Comparison of ENCODE assay signal across 1 cellular context in the genomic region with DNA sequence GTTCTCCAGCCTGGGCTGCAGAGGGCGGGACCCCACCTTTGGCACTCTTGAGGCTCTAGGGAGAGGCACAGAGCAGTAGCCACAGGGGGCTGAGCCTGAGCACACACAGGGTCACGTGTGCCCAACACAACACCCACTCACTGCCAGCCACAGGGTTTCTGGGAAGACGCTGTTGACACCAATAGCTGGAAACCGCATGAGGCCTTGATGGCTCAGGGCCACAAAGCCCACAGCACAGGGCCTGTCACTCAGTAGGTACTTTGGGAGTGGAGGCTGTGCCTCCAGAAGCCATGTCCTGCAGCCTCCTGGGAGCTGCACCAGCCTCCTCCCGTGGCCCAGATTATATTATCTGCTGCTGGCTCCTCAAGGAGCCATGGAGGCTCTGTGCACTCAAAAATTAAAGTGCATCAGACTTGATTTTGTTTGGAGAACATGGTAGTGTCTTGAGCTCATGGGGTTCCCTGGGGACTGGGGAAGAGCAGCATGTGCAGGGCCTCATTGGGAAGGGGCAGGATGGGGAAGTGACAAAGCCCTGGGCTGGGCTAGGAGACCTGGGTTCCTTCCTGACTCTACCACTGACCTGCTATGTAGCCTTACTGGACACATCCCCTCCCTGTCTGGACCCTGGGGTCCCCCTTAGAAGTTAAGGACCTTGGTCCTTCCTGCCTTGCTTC.
TF ChIP-seq lines count a peak whose summit lies in the region.

No MANE protein-coding gene starts in this region.

TF ChIP-seq in HepG2, 621 proteins besides CTCF, POLR2A, EP300 and RAD21 (continued from another document and continues in another):
- TF ChIP-seq, protein P1, sequence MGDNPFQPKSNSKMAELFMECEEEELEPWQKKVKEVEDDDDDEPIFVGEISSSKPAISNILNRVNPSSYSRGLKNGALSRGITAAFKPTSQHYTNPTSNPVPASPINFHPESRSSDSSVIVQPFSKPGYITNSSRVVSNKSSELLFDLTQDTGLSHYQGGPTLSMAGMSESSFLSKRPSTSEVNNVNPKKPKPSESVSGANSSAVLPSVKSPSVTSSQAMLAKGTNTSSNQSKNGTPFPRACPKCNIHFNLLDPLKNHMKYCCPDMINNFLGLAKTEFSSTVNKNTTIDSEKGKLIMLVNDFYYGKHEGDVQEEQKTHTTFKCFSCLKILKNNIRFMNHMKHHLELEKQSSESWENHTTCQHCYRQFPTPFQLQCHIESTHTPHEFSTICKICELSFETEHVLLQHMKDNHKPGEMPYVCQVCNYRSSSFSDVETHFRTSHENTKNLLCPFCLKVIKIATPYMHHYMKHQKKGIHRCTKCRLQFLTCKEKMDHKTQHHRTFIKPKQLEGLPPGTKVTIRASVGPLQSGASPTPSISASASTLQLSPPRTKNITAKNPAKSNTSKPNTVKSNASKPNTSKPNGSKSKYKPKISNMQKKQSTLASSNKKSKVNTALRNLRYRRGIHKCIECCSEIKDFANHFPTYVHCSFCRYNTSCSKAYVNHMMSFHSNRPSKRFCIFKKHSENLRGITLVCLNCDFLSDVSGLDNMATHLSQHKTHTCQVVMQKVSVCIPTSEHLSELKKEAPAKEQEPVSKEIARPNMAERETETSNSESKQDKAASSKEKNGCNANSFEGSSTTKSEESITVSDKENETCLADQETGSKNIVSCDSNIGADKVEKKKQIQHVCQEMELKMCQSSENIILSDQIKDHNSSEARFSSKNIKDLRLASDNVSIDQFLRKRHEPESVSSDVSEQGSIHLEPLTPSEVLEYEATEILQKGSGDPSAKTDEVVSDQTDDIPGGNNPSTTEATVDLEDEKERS (CRISPR knock-in tag; IDR thresholded peaks at IDR 0.05) = no peak
- TF ChIP-seq CBFB (CRISPR knock-in tag; IDR thresholded peaks at IDR 0.05) = 0 out of 2 replicates have a peak, but pooled peaks have one; percentile 64
- no peak for TF ChIP-seq ZNF263 (CRISPR knock-in tag; IDR thresholded peaks at IDR 0.05)
- no peak for TF ChIP-seq MIER2 (CRISPR knock-in tag; IDR thresholded peaks at IDR 0.05)
- TF ChIP-seq RFXANK (CRISPR knock-in tag; IDR thresholded peaks at IDR 0.05) = no peak
- TF ChIP-seq PTBP1 (IDR thresholded peaks at IDR 0.05; ENCODE audit: low read depth, low read length, poor library complexity, severe bottlenecking) = no peak
- no peak for TF ChIP-seq HCFC1 (IDR thresholded peaks at IDR 0.05; ENCODE audit: low read depth, low read length)
- no peak for TF ChIP-seq NONO (IDR thresholded peaks at IDR 0.05)
- TF ChIP-seq NONO (CRISPR knock-in tag; conservative IDR thresholded peaks at IDR 0.05) = no peak
- no peak for TF ChIP-seq SRSF9 (IDR thresholded peaks at IDR 0.05; ENCODE audit: borderline replicate concordance, insufficient read depth, low read depth, low read length, poor library complexity, severe bottlenecking)
- TF ChIP-seq ZNF260 (CRISPR knock-in tag; IDR thresholded peaks at IDR 0.05; ENCODE audit: borderline replicate concordance, low read depth) = no peak
- no peak for TF ChIP-seq CENPX (CRISPR knock-in tag; IDR thresholded peaks at IDR 0.05)
- no peak for TF ChIP-seq HDAC1 (CRISPR knock-in tag; IDR thresholded peaks at IDR 0.05)
- TF ChIP-seq ZNF644 (CRISPR knock-in tag; IDR thresholded peaks at IDR 0.05; ENCODE audit: low read depth) = peak; percentile 76; the same call in 1 of the 2 replicates
- TF ChIP-seq ZNF674 (CRISPR knock-in tag; IDR thresholded peaks at IDR 0.05; ENCODE audit: low read depth) = no peak
- no peak for TF ChIP-seq ZBTB42 (CRISPR knock-in tag; IDR thresholded peaks at IDR 0.05)
- TF ChIP-seq BRCA1 (CRISPR knock-in tag; IDR thresholded peaks at IDR 0.05) = no peak
- TF ChIP-seq, protein P2, sequence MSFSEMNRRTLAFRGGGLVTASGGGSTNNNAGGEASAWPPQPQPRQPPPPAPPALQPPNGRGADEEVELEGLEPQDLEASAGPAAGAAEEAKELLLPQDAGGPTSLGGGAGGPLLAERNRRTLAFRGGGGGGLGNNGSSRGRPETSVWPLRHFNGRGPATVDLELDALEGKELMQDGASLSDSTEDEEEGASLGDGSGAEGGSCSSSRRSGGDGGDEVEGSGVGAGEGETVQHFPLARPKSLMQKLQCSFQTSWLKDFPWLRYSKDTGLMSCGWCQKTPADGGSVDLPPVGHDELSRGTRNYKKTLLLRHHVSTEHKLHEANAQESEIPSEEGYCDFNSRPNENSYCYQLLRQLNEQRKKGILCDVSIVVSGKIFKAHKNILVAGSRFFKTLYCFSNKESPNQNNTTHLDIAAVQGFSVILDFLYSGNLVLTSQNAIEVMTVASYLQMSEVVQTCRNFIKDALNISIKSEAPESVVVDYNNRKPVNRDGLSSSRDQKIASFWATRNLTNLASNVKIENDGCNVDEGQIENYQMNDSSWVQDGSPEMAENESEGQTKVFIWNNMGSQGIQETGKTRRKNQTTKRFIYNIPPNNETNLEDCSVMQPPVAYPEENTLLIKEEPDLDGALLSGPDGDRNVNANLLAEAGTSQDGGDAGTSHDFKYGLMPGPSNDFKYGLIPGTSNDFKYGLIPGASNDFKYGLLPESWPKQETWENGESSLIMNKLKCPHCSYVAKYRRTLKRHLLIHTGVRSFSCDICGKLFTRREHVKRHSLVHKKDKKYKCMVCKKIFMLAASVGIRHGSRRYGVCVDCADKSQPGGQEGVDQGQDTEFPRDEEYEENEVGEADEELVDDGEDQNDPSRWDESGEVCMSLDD (CRISPR knock-in tag; IDR thresholded peaks at IDR 0.05; ENCODE audit: borderline replicate concordance) = no peak
- TF ChIP-seq ZNF430 (CRISPR knock-in tag; IDR thresholded peaks at IDR 0.05) = no peak
- no peak for TF ChIP-seq TARDBP (CRISPR knock-in tag; IDR thresholded peaks at IDR 0.05)
- TF ChIP-seq ZFP62 (CRISPR knock-in tag; IDR thresholded peaks at IDR 0.05) = no peak
- TF ChIP-seq, protein P3, sequence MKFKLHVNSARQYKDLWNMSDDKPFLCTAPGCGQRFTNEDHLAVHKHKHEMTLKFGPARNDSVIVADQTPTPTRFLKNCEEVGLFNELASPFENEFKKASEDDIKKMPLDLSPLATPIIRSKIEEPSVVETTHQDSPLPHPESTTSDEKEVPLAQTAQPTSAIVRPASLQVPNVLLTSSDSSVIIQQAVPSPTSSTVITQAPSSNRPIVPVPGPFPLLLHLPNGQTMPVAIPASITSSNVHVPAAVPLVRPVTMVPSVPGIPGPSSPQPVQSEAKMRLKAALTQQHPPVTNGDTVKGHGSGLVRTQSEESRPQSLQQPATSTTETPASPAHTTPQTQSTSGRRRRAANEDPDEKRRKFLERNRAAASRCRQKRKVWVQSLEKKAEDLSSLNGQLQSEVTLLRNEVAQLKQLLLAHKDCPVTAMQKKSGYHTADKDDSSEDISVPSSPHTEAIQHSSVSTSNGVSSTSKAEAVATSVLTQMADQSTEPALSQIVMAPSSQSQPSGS (CRISPR knock-in tag; IDR thresholded peaks at IDR 0.05) = no peak
- TF ChIP-seq CHD4 (IDR thresholded peaks at IDR 0.05; ENCODE audit: borderline replicate concordance, low read length) = no peak
- TF ChIP-seq NFE2L2 (IDR thresholded peaks at IDR 0.05; ENCODE audit: low read length) = no peak
- TF ChIP-seq MED13 (CRISPR knock-in tag; IDR thresholded peaks at IDR 0.05) = no peak
- TF ChIP-seq AKAP8 (CRISPR knock-in tag; IDR thresholded peaks at IDR 0.05) = no peak; the same call in 1 of the 2 replicates
- TF ChIP-seq, protein P4, sequence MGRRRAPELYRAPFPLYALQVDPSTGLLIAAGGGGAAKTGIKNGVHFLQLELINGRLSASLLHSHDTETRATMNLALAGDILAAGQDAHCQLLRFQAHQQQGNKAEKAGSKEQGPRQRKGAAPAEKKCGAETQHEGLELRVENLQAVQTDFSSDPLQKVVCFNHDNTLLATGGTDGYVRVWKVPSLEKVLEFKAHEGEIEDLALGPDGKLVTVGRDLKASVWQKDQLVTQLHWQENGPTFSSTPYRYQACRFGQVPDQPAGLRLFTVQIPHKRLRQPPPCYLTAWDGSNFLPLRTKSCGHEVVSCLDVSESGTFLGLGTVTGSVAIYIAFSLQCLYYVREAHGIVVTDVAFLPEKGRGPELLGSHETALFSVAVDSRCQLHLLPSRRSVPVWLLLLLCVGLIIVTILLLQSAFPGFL (CRISPR knock-in tag; IDR thresholded peaks at IDR 0.05) = no peak
- no peak for TF ChIP-seq ZNF451 (CRISPR knock-in tag; IDR thresholded peaks at IDR 0.05)
- no peak for TF ChIP-seq HOXD1 (CRISPR knock-in tag; IDR thresholded peaks at IDR 0.05)
- TF ChIP-seq, protein P5, sequence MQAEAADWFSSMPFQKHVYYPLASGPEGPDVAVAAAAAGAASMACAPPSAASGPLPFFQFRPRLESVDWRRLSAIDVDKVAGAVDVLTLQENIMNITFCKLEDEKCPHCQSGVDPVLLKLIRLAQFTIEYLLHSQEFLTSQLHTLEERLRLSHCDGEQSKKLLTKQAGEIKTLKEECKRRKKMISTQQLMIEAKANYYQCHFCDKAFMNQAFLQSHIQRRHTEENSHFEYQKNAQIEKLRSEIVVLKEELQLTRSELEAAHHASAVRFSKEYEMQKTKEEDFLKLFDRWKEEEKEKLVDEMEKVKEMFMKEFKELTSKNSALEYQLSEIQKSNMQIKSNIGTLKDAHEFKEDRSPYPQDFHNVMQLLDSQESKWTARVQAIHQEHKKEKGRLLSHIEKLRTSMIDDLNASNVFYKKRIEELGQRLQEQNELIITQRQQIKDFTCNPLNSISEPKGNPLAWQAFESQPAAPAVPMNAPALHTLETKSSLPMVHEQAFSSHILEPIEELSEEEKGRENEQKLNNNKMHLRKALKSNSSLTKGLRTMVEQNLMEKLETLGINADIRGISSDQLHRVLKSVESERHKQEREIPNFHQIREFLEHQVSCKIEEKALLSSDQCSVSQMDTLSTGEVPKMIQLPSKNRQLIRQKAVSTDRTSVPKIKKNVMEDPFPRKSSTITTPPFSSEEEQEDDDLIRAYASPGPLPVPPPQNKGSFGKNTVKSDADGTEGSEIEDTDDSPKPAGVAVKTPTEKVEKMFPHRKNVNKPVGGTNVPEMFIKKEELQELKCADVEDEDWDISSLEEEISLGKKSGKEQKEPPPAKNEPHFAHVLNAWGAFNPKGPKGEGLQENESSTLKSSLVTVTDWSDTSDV (CRISPR knock-in tag; IDR thresholded peaks at IDR 0.05) = no peak
- TF ChIP-seq ZNF792 (CRISPR knock-in tag; IDR thresholded peaks at IDR 0.05) = 0 out of 2 replicates have a peak, but pooled peaks have one; percentile 53
- no peak for TF ChIP-seq AGO1 (IDR thresholded peaks at IDR 0.05; ENCODE audit: low read depth, low read length, poor library complexity, severe bottlenecking)
- TF ChIP-seq TBX2 (CRISPR knock-in tag; IDR thresholded peaks at IDR 0.05; ENCODE audit: borderline replicate concordance) = peak; percentile 64; the same call in 1 of the 2 replicates
- no peak for TF ChIP-seq ZNF337 (CRISPR knock-in tag; IDR thresholded peaks at IDR 0.05; ENCODE audit: borderline replicate concordance, low read depth)
- no peak for TF ChIP-seq CAMTA2 (CRISPR knock-in tag; IDR thresholded peaks at IDR 0.05; ENCODE audit: borderline replicate concordance)
- TF ChIP-seq, protein P6, sequence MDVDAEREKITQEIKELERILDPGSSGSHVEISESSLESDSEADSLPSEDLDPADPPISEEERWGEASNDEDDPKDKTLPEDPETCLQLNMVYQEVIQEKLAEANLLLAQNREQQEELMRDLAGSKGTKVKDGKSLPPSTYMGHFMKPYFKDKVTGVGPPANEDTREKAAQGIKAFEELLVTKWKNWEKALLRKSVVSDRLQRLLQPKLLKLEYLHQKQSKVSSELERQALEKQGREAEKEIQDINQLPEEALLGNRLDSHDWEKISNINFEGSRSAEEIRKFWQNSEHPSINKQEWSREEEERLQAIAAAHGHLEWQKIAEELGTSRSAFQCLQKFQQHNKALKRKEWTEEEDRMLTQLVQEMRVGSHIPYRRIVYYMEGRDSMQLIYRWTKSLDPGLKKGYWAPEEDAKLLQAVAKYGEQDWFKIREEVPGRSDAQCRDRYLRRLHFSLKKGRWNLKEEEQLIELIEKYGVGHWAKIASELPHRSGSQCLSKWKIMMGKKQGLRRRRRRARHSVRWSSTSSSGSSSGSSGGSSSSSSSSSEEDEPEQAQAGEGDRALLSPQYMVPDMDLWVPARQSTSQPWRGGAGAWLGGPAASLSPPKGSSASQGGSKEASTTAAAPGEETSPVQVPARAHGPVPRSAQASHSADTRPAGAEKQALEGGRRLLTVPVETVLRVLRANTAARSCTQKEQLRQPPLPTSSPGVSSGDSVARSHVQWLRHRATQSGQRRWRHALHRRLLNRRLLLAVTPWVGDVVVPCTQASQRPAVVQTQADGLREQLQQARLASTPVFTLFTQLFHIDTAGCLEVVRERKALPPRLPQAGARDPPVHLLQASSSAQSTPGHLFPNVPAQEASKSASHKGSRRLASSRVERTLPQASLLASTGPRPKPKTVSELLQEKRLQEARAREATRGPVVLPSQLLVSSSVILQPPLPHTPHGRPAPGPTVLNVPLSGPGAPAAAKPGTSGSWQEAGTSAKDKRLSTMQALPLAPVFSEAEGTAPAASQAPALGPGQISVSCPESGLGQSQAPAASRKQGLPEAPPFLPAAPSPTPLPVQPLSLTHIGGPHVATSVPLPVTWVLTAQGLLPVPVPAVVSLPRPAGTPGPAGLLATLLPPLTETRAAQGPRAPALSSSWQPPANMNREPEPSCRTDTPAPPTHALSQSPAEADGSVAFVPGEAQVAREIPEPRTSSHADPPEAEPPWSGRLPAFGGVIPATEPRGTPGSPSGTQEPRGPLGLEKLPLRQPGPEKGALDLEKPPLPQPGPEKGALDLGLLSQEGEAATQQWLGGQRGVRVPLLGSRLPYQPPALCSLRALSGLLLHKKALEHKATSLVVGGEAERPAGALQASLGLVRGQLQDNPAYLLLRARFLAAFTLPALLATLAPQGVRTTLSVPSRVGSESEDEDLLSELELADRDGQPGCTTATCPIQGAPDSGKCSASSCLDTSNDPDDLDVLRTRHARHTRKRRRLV (CRISPR knock-in tag; IDR thresholded peaks at IDR 0.05) = no peak
- no peak for TF ChIP-seq ZNF383 (CRISPR knock-in tag; IDR thresholded peaks at IDR 0.05; ENCODE audit: borderline replicate concordance)
- TF ChIP-seq, protein P7, sequence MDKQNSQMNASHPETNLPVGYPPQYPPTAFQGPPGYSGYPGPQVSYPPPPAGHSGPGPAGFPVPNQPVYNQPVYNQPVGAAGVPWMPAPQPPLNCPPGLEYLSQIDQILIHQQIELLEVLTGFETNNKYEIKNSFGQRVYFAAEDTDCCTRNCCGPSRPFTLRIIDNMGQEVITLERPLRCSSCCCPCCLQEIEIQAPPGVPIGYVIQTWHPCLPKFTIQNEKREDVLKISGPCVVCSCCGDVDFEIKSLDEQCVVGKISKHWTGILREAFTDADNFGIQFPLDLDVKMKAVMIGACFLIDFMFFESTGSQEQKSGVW (CRISPR knock-in tag; IDR thresholded peaks at IDR 0.05; ENCODE audit: borderline replicate concordance) = no peak
- TF ChIP-seq SP5 (CRISPR knock-in tag; IDR thresholded peaks at IDR 0.05; ENCODE audit: borderline replicate concordance, low read depth) = peak; percentile 53; the same call in 1 of the 2 replicates
- no peak for TF ChIP-seq ZNF20 (CRISPR knock-in tag; IDR thresholded peaks at IDR 0.05)
- TF ChIP-seq ZBTB1 (CRISPR knock-in tag; IDR thresholded peaks at IDR 0.05; ENCODE audit: borderline replicate concordance) = no peak
- TF ChIP-seq, protein P8, sequence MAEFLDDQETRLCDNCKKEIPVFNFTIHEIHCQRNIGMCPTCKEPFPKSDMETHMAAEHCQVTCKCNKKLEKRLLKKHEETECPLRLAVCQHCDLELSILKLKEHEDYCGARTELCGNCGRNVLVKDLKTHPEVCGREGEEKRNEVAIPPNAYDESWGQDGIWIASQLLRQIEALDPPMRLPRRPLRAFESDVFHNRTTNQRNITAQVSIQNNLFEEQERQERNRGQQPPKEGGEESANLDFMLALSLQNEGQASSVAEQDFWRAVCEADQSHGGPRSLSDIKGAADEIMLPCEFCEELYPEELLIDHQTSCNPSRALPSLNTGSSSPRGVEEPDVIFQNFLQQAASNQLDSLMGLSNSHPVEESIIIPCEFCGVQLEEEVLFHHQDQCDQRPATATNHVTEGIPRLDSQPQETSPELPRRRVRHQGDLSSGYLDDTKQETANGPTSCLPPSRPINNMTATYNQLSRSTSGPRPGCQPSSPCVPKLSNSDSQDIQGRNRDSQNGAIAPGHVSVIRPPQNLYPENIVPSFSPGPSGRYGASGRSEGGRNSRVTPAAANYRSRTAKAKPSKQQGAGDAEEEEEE (CRISPR knock-in tag; IDR thresholded peaks at IDR 0.05; ENCODE audit: borderline replicate concordance) = no peak
- no peak for TF ChIP-seq ELF4 (CRISPR knock-in tag; IDR thresholded peaks at IDR 0.05; ENCODE audit: borderline replicate concordance)
- no peak for TF ChIP-seq ZNF446 (CRISPR knock-in tag; IDR thresholded peaks at IDR 0.05)
